ENCODE assay signal across 27 cellular contexts in the genomic region with DNA sequence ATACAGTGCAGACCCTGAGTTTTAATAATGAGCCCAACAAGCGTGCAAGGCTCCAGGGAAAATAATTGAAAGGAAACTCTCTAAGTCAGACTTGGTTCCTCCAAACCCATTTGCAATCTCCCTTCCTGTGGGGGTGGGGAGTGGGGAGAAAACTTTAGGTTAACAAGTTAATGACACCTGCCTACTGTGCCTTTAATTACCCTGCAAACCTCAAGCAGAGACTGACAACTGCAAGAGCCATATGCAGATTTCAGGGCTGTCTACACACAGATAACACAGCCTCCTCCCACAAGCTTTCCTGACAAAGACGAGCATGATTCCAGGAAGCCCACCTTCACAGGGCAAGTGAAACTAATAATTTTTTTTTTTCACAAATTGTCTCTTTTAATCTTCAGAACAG.
"Had no signal": no experiment of that assay in that cellular context is flagged by ENCODE, and none has a peak within 500 bp of the region (broad histone marks: within the 10 kb centered on the region; RNA-seq: fewer than 3 reads in every experiment).

No MANE protein-coding gene starts in this region.

- H3K4me3 ChIP-seq: breast epithelium, esophagus squamous epithelium, gastrocnemius medialis, right lobe of liver, stomach, suprapubic skin, transverse colon, uterus had no signal

- H3K27ac ChIP-seq: breast epithelium, esophagus squamous epithelium, gastrocnemius medialis, right lobe of liver, stomach, suprapubic skin, transverse colon, uterus had no signal

- H3K9me3 Mint-ChIP-seq: activated naive CD4-positive, alpha-beta T cell treated with anti-CD3 and anti-CD28 coated beads for 36 hours; activated naive CD8-positive, alpha-beta T cell treated with anti-CD3 and anti-CD28 coated beads, Interleukin-2, amount 10 ng/mL, durations not matched to agents 7 days and 5 days had no signal

- H3K36me3 Mint-ChIP-seq: activated naive CD8-positive, alpha-beta T cell treated with anti-CD3 and anti-CD28 coated beads, Interleukin-2, amount 10 ng/mL, durations not matched to agents 7 days and 5 days; memory B cell; stimulated activated effector memory CD8-positive, alpha-beta T cell treated with anti-CD3 and anti-CD28 coated beads, Interleukin-12 subunit alpha, Interleukin-12 subunit beta, amount 100 ng/mL, for 72 hours had no signal

- H3K27me3 Mint-ChIP-seq: activated naive CD8-positive, alpha-beta T cell treated with anti-CD3 and anti-CD28 coated beads, Interleukin-2, amount 10 ng/mL, durations not matched to agents 7 days and 5 days had no signal

- H3K4me1 ChIP-seq: breast epithelium, esophagus squamous epithelium, gastrocnemius medialis, right lobe of liver, stomach, suprapubic skin, transverse colon, uterus had no signal

- H3K4me1 Mint-ChIP-seq: activated naive CD8-positive, alpha-beta T cell treated with anti-CD3 and anti-CD28 coated beads, Interleukin-2, amount 10 ng/mL, durations not matched to agents 7 days and 5 days; central memory CD8-positive, alpha-beta T cell; memory B cell; stimulated activated effector memory CD8-positive, alpha-beta T cell treated with anti-CD3 and anti-CD28 coated beads, Interleukin-12 subunit alpha, Interleukin-12 subunit beta, amount 100 ng/mL, for 72 hours; T-helper 17 cell had no signal

- H3K36me3 ChIP-seq: breast epithelium, esophagus squamous epithelium, gastrocnemius medialis, right lobe of liver, stomach, suprapubic skin, transverse colon, uterus had no signal

- H3K9me3 ChIP-seq: breast epithelium, esophagus squamous epithelium, gastrocnemius medialis, right lobe of liver, stomach, suprapubic skin, transverse colon, uterus had no signal

- DNase-seq: activated CD4-positive, alpha-beta T cell treated with anti-CD3 and anti-CD28 coated beads for 4 hours; activated CD4-positive, alpha-beta T cell treated with anti-CD3 and anti-CD28 coated beads, Interleukin-2, amount 50 U/mL, for 48 hours; activated CD4-positive, CD25-positive, alpha-beta regulatory T cell; activated naive CD4-positive, alpha-beta T cell treated with anti-CD3 and anti-CD28 coated beads for 36 hours; activated naive CD8-positive, alpha-beta T cell treated with anti-CD3 and anti-CD28 coated beads, Interleukin-2, amount 10 ng/mL, durations not matched to agents 7 days and 5 days; activated T-cell treated with anti-CD3 and anti-CD28 coated beads, Interleukin-2, amount 50 U/mL, for 48 hours; amniotic stem cell; esophagus squamous epithelium; gastrocnemius medialis; hypothalamus; left colon; nucleus accumbens; right lobe of liver; small intestine; stimulated activated CD4-positive, alpha-beta T cell treated with anti-CD3 and anti-CD28 coated beads, Interleukin-2, amount 100 ng/mL, for 24 hours; stomach; T-helper 17 cell; transverse colon; uterus had no signal

- H3K27ac Mint-ChIP-seq: activated naive CD4-positive, alpha-beta T cell treated with anti-CD3 and anti-CD28 coated beads for 36 hours; activated naive CD8-positive, alpha-beta T cell treated with anti-CD3 and anti-CD28 coated beads, Interleukin-2, amount 10 ng/mL, durations not matched to agents 7 days and 5 days; memory B cell; nephron progenitor cell; stimulated activated effector memory CD8-positive, alpha-beta T cell treated with anti-CD3 and anti-CD28 coated beads, Interleukin-12 subunit alpha, Interleukin-12 subunit beta, amount 100 ng/mL, for 72 hours; T-helper 17 cell had no signal

- FAIRE-seq: colon, keratinocyte, small intestine had no signal

- H3K4me3 Mint-ChIP-seq: activated naive CD4-positive, alpha-beta T cell treated with anti-CD3 and anti-CD28 coated beads for 36 hours; activated naive CD8-positive, alpha-beta T cell treated with anti-CD3 and anti-CD28 coated beads, Interleukin-2, amount 10 ng/mL, durations not matched to agents 7 days and 5 days; central memory CD8-positive, alpha-beta T cell; memory B cell; stimulated activated effector memory CD8-positive, alpha-beta T cell treated with anti-CD3 and anti-CD28 coated beads, Interleukin-12 subunit alpha, Interleukin-12 subunit beta, amount 100 ng/mL, for 72 hours; T-helper 17 cell had no signal

- H3K27me3 ChIP-seq: breast epithelium, esophagus squamous epithelium, gastrocnemius medialis, right lobe of liver, stomach, suprapubic skin, transverse colon, uterus had no signal
